In genomic region chr1:245156736-245157505, GRCh38 we compare ENCODE assay signal across 1 cellular context.
TF ChIP-seq lines count a peak whose summit lies in the region.

No MANE protein-coding gene starts in this region.

TF ChIP-seq in HCT116, 20 proteins besides CTCF, POLR2A, EP300 and RAD21 (continued from another document):
- TF ChIP-seq REST (IDR thresholded peaks at IDR 0.05; ENCODE audit: low read depth) (no peak), ZNF274 (IDR thresholded peaks at IDR 0.05; ENCODE audit: low read depth, low read length) (no peak), MAX (IDR thresholded peaks at IDR 0.05) (no peak), ATF3 (IDR thresholded peaks at IDR 0.05) (no peak), JUND (IDR thresholded peaks at IDR 0.05) (no peak), SIN3A (IDR thresholded peaks at IDR 0.05; ENCODE audit: low read depth) (no peak)
- TF ChIP-seq, protein P1, sequence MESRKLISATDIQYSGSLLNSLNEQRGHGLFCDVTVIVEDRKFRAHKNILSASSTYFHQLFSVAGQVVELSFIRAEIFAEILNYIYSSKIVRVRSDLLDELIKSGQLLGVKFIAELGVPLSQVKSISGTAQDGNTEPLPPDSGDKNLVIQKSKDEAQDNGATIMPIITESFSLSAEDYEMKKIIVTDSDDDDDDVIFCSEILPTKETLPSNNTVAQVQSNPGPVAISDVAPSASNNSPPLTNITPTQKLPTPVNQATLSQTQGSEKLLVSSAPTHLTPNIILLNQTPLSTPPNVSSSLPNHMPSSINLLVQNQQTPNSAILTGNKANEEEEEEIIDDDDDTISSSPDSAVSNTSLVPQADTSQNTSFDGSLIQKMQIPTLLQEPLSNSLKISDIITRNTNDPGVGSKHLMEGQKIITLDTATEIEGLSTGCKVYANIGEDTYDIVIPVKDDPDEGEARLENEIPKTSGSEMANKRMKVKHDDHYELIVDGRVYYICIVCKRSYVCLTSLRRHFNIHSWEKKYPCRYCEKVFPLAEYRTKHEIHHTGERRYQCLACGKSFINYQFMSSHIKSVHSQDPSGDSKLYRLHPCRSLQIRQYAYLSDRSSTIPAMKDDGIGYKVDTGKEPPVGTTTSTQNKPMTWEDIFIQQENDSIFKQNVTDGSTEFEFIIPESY (IDR thresholded peaks at IDR 0.05; ENCODE audit: extremely low read depth, insufficient replicate concordance, low read length), result no peak
